In the genomic region with DNA sequence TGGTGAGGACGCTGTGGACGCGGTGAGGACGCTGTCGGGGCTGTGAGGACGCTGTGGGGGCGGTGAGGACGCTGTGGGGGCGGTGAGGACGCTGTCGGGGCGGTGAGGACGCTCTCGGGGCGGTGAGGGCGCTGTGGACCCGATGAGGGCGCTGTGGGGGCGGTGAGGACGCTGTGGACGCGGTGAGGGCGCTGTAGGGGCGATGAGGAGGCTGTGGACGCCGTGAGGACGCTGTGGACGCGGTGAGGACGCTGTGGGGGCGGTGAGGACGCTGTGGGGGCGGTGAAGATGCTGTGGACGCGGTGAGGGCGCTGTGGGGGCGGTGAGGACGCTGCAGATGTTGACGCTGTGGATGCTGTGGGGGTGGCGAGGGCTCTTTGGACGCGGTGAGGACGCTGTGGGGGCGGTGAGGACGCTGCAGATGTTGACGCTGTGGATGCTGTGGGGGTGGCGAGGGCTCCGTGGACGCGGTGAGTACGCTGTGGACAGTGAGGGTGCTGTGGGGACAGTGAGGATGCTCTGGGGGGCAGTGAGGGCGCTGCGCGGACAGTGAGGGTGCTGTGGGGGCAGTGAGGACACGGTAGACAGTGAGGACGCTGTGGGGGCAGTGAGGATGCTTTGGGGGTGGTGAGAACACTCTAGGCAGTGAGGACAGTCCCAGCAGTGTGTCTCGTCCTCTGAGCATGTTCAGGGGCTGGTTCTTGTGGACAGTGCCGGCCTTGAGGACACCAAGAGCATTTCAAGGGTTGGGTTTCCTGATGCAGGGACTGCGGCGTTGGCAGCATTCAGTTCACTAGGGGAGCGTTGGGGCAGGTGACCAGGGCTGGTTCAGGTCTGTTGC, we compare ENCODE assay signal across 32 cellular contexts. TPM values are rescaled to one million over a fixed set of nuclear protein-coding genes. Genes with fewer than 3 reads are reported as not detected.
DNase-seq lines count a peak whose midpoint lies in the region; ATAC-seq, FAIRE-seq and TF ChIP-seq lines count a peak whose summit lies in the region.
"Had no signal": no experiment of that assay in that cellular context is flagged by ENCODE, and none has a peak within 500 bp of the region (broad histone marks: within the 10 kb centered on the region; RNA-seq: fewer than 3 reads in every experiment).

No MANE protein-coding gene starts in this region.

- no peak overlapping the region for H3K56ac ChIP-seq in IMR-90 (ENCODE audit: extremely low read depth, insufficient read depth, low read length)

- in situ Hi-C loops in IMR-90 (cut with MboI; ENCODE audit: low sequenced_read_pairs): no loop called here
- in situ Hi-C loops in K562 (cut with MboI): loop anchor here (10.0 kb wide), 1 partner anchor 387 kb away; a partner anchor contains a TSS

- BruUV-seq in IMR-90 (replicated peaks; lab: Mats Ljungman, UMichigan): no TSS peak
- no TSS peak for BruUV-seq in K562 (replicated peaks; lab: Mats Ljungman, UMichigan)

- H3K9ac ChIP-seq in IMR-90 (ENCODE audit: low read depth, low read length): no peak overlapping the region
- H3K9ac ChIP-seq in K562 (ENCODE audit: insufficient read depth in 1 of 2, low read depth in 2 of 2, low read length in 2 of 2): peak overlapping the region in 1 of 2 experiments; percentile 72; a peak in 2 of 4 replicates

- no peak overlapping the region for H3K4ac ChIP-seq in IMR-90 (ENCODE audit: low read depth, low read length)

- no peaks in the 10 kb centered on the region for H3K79me1 ChIP-seq in IMR-90 (ENCODE audit: low read depth in 1 of 2, low read length in 2 of 2)

- no peak for TF ChIP-seq CTCF in IMR-90 (conservative IDR thresholded peaks at IDR 0.05; ENCODE audit: low read depth, low read length)
- peak; percentile 24 to 88 (median 50); a peak in 4 of 6 replicates for TF ChIP-seq CTCF in K562 (IDR thresholded peaks at IDR 0.05 in 2 of 3, conservative IDR thresholded peaks at IDR 0.05 in 1 of 3; ENCODE audit: insufficient read depth in 2 of 3, low read depth in 1 of 3, low read length in 3 of 3)
- TF ChIP-seq CTCF in nephron (IDR thresholded peaks at IDR 0.05; ENCODE audit: unreplicated experiment in 3 of 3): no peak
- no peak for TF ChIP-seq CTCF in foreskin fibroblast (IDR thresholded peaks at IDR 0.05; ENCODE audit: low read depth, low read length)

- TF ChIP-seq RAD21 in IMR-90 (IDR thresholded peaks at IDR 0.05; ENCODE audit: low read length): no peak
- no peak for TF ChIP-seq RAD21 in K562 (CRISPR knock-in tag; conservative IDR thresholded peaks at IDR 0.05 in 1 of 2, IDR thresholded peaks at IDR 0.05 in 1 of 2)

- H3K18ac ChIP-seq in IMR-90 (ENCODE audit: low read depth, low read length): no peak overlapping the region

- H3K9me1 ChIP-seq in IMR-90 (ENCODE audit: insufficient read depth, low read length) (no peaks in the 10 kb centered on the region), K562 (ENCODE audit: control insufficient read depth, insufficient read depth, low read length) (peaks cover 6% of the 10 kb centered on the region)

- peaks cover 8% of the 10 kb centered on the region for H3K9me3 Mint-ChIP-seq in nephron
- H3K9me3 Mint-ChIP-seq: CD8-positive, alpha-beta memory T cell; IgD-negative memory B cell had no signal

- peaks cover 6% of the 10 kb centered on the region; the same call in 1 of the 2 replicates for H4K20me1 ChIP-seq in IMR-90 (ENCODE audit: insufficient read depth, low read length)
- peaks cover 15% of the 10 kb centered on the region; the same call in 1 of the 2 replicates for H4K20me1 ChIP-seq in K562 (replicated peaks; ENCODE audit: control insufficient read depth, insufficient read depth, low read length)

- peak overlapping the region; percentile 33 to 55 (median 50) for H3K4me3 Mint-ChIP-seq in nephron
- H3K4me3 Mint-ChIP-seq: CD8-positive, alpha-beta memory T cell; IgD-negative memory B cell had no signal

- intact Hi-C loops in IMR-90 (cut with micrococcal nuclease) (no loop called here), K562 (cut with micrococcal nuclease) (no loop called here)

- peak overlapping the region; percentile 32 for H2AFZ ChIP-seq in IMR-90 (replicated peaks; ENCODE audit: low read length, poor library complexity)
- H2AFZ ChIP-seq in K562 (ENCODE audit: low read depth, low read length): no peak overlapping the region
- H2AFZ ChIP-seq: PC-9 had no signal

- H3K14ac ChIP-seq in IMR-90 (replicated peaks; ENCODE audit: low read depth, low read length): no peak overlapping the region

- H3K27me3 ChIP-seq in IMR-90 (ENCODE audit: control insufficient read depth, insufficient read depth, low read length) (peaks cover 22% of the 10 kb centered on the region; the same call in 1 of the 2 replicates), K562 (ENCODE audit: control insufficient read depth in 2 of 2, insufficient read depth in 2 of 2, low read length in 2 of 2) (no peaks in the 10 kb centered on the region; a peak in 1 of 5 replicates)
- H3K27me3 ChIP-seq: SJCRH30 had no signal

- peaks cover 15% of the 10 kb centered on the region; the same call in 2 of the 3 replicates for H3K79me2 ChIP-seq in K562 (ENCODE audit: control insufficient read depth, insufficient read depth, low read length)

- no peak overlapping the region for H2BK20ac ChIP-seq in IMR-90 (ENCODE audit: low read depth, low read length)

- H2BK5ac ChIP-seq in IMR-90 (ENCODE audit: low read depth, low read length, poor library complexity, severe bottlenecking): no peak overlapping the region

- ATAC-seq in IMR-90 (ENCODE audit: low read depth): no peak
- no peak for ATAC-seq in K562
- no peak for ATAC-seq in GM18870 (IDR thresholded peaks at IDR 0.05; ENCODE audit: unreplicated experiment)
- ATAC-seq: Right ventricle myocardium inferior, SK-N-SH treated with all-trans-retinoic acid at 6 μM for 48 hours had no signal

- H3K27ac Mint-ChIP-seq in nephron: no peak overlapping the region
- H3K27ac Mint-ChIP-seq: CD8-positive, alpha-beta memory T cell; IgD-negative memory B cell had no signal

- no peak overlapping the region for H4K91ac ChIP-seq in IMR-90 (ENCODE audit: insufficient read depth, low read depth, low read length)

- H3K4me2 ChIP-seq in IMR-90 (ENCODE audit: low read depth, low read length): no peak overlapping the region
- peak overlapping the region; percentile 11; the same call in 1 of the 2 replicates for H3K4me2 ChIP-seq in K562 (ENCODE audit: insufficient read depth, low read length)
- H3K4me2 ChIP-seq: PC-9 had no signal

- no peak overlapping the region for H2AK9ac ChIP-seq in IMR-90 (replicated peaks; ENCODE audit: low read depth, low read length, poor library complexity)

- H3K9me3 ChIP-seq in IMR-90 (ENCODE audit: control insufficient read depth, insufficient read depth, low read length): no peaks in the 10 kb centered on the region
- H3K9me3 ChIP-seq in K562 (replicated peaks; ENCODE audit: control insufficient read depth, insufficient read depth, low read depth, low read length): 0 out of 2 replicates have a peak, but pooled peaks cover 2% of the 10 kb centered on the region
- H3K9me3 ChIP-seq: SJCRH30 had no signal

- no peak overlapping the region for H4K5ac ChIP-seq in IMR-90 (ENCODE audit: low read depth, low read length)

- no peak for TF ChIP-seq POLR2A in IMR-90 (IDR thresholded peaks at IDR 0.05; ENCODE audit: low read depth, low read length)
- no peak for TF ChIP-seq POLR2A in K562 (conservative IDR thresholded peaks at IDR 0.05)

- TF ChIP-seq EP300 in K562 (IDR thresholded peaks at IDR 0.05; ENCODE audit: low read length): no peak

- whole genome bisulfite sequencing in IMR-90 (ENCODE audit: extremely low coverage in 2 of 2, insufficient read length in 1 of 2), 2 experiments: 68% methylated on average over 41 of the region's 61 CpGs; no CpG with 5 or more reads in 1 of the 2 experiments
- 25% methylated on average over 61 of the region's 61 CpGs for WGBS in K562 (ENCODE audit: insufficient coverage, low coverage, missing lambda C conversion rate)

- peaks cover 81% of the 10 kb centered on the region for H3K27me3 Mint-ChIP-seq in nephron (ENCODE audit: low read depth)

- H3K4me1 ChIP-seq in IMR-90 (ENCODE audit: control insufficient read depth, insufficient read depth, low read length) (no peaks in the 10 kb centered on the region; the same call in none of the 2 replicates), K562 (replicated peaks in 1 of 2; ENCODE audit: control insufficient read depth in 2 of 2, insufficient read depth in 2 of 2, low read length in 2 of 2) (peaks cover 27 to 82% of the 10 kb centered on the region in 2 experiments)

- H3K23ac ChIP-seq in IMR-90 (ENCODE audit: low read depth, low read length): no peak overlapping the region

- H4K8ac ChIP-seq in IMR-90 (ENCODE audit: low read depth in 2 of 2, low read length in 2 of 2): no peak overlapping the region

- CTCF ChIA-PET in IMR-90 (lab: Yijun Ruan, JAX): no interaction called here
- CTCF ChIA-PET in K562 (lab: Yijun Ruan, JAX; ENCODE audit: low intra/inter-chr PET ratio): interaction anchor here (0.6 to 5.6 kb wide), 5 partner anchors 9 to 221 kb away, joined by 3 to 156 read pairs (median 3); no protein-coding TSS in a partner anchor

- H2BK120ac ChIP-seq in IMR-90 (ENCODE audit: low read depth, low read length): no peak overlapping the region

- dilution Hi-C loops in IMR-90 (cut with HindIII; ENCODE audit: low sequenced_read_pairs, unreplicated experiment): no loop called here

- no peak overlapping the region for H3K4me3 ChIP-seq in IMR-90 (ENCODE audit: insufficient read depth, low read depth, low read length)
- H3K4me3 ChIP-seq in K562: no peak overlapping the region
- H3K4me3 ChIP-seq in foreskin fibroblast (ENCODE audit: low read depth in 1 of 2, low read length in 2 of 2): no peak overlapping the region
- H3K4me3 ChIP-seq: PC-9, SJCRH30 had no signal

- H3K27ac ChIP-seq in IMR-90 (ENCODE audit: insufficient read depth, low read length) (no peak overlapping the region), K562 (ENCODE audit: extremely low read depth, low read depth, low read length) (no peak overlapping the region)
- H3K27ac ChIP-seq: C4-2B, PC-9 had no signal

- POLR2A ChIA-PET in IMR-90 (lab: Charles Lee; ENCODE audit: unreplicated experiment) (no interaction called here), K562 (lab: Yijun Ruan, JAX) (interaction anchor here (0.6 kb wide), 1 partner anchor 15 kb away, joined by 3 read pairs; no protein-coding TSS in a partner anchor)

- DNase-seq in IMR-90 (no peak), K562 (ENCODE audit: extremely low read depth in 1 of 4, low spot score in 3 of 4) (peak in 1 of 4 experiments; percentile 72), NCI-H2227 (lab: John Stamatoyannopoulos, UW; ENCODE audit: unreplicated experiment) (no peak), foreskin fibroblast (no peak)
- no peak for DNase-seq in activated CD8-positive, alpha-beta memory T cell treated with anti-CD3 and anti-CD28 coated beads for 24 hours
- DNase-seq: CD8-positive, alpha-beta memory T cell; DMS 273 treated with DMSO at 0.1 percent for 48 hours; DMS79; EL; GF-D8; H7; Karpas-422; NCI-H1092; NCI-H1436; NCI-H187; NCI-H2081 treated with DMSO at 0.1 percent for 48 hours; NCI-H2171 treated with DMSO at 0.1 percent for 48 hours; NCI-H446; NCI-H524 treated with DMSO at 0.1 percent for 48 hours; NCI-H82; NK-92 treated with Interleukin-12 subunit alpha and Interleukin-12 subunit beta, amount 100 ng/mL, for 24 hours; PC-9; SJCRH30 had no signal

- FAIRE-seq in K562 (lab: Jason Lieb, UNC): no peak
- FAIRE-seq: GM12891, HTR-8/SVneo had no signal

- H3K4me1 Mint-ChIP-seq in nephron: peaks cover 5% of the 10 kb centered on the region

- peaks cover 4% of the 10 kb centered on the region for H3K36me3 Mint-ChIP-seq in nephron (ENCODE audit: low read depth)
- H3K36me3 Mint-ChIP-seq: CD8-positive, alpha-beta memory T cell; IgD-negative memory B cell had no signal

- H2BK15ac ChIP-seq in IMR-90 (ENCODE audit: low read depth, low read length): no peak overlapping the region

- H2AK5ac ChIP-seq in IMR-90 (ENCODE audit: low read depth, low read length): peak overlapping the region; percentile 28; the same call in 1 of the 2 replicates

- H3K36me3 ChIP-seq in IMR-90 (ENCODE audit: control insufficient read depth, insufficient read depth, low read length) (peaks cover 5% of the 10 kb centered on the region; the same call in 1 of the 2 replicates), K562 (ENCODE audit: control insufficient read depth, insufficient read depth, low read length) (peaks cover 9% of the 10 kb centered on the region)

RNA-seq across cellular contexts. Expression of a gene that starts 4.2 kb away (rescaled TPM):
- total RNA-seq in IMR-90 (2012; rRNA removed) (0.18 and 0.28 TPM in 2 replicates), K562 (2014; rRNA removed) (85.2 and 90.0 TPM in 2 replicates), K562 (2014; rRNA removed; fragmentation: Illumina TruSeq; extraction: Trizol) (2.1 and 2.8 TPM in 2 replicates), K562 (2015; rRNA removed; fragmentation: Illumina TruSeq; extraction: Trizol) (1.6 and 5.2 TPM in 2 replicates), K562 (2021) (139 and 162 TPM in 2 replicates)
- polyA plus RNA-seq in IMR-90 (2012; rRNA removed) (1.5 and 4.6 TPM in 2 replicates), K562 (2011; rRNA removed) (9.2 and 33.6 TPM in 2 replicates), K562 (2014; fragmentation: Illumina TruSeq; extraction: Trizol) (1.6 and 15.2 TPM in 2 replicates), K562 (2014; fragmentation: Nextera tagmentation; extraction: Ambion mirVana) (1 to 10 TPM in 1 of 2 experiments, under 1 TPM in 1; 0.69 to 1.1 TPM), K562 (2014; rRNA removed) (110 and 150 TPM in 2 replicates)
- 1.2 and 3.0 TPM in 2 replicates for polyA plus RNA-seq in IMR-90 (2012; cell fraction: cytosol; rRNA removed)
- polyA plus RNA-seq in IMR-90 (2012; cell fraction: nucleus; rRNA removed; ENCODE audit: low replicate concordance): 7.1 and 36.7 TPM in 2 replicates
- 12.5 and 89.3 TPM in 2 replicates for total RNA-seq in K562 (2011; cell fraction: chromatin; rRNA removed; ENCODE audit: low replicate concordance)
- 145 and 149 TPM in 2 replicates for total RNA-seq in K562 (2011; cell fraction: nucleolus; rRNA removed)
- 44.7 and 52.3 TPM in 2 replicates for total RNA-seq in K562 (2011; cell fraction: nucleoplasm; rRNA removed)
- polyA plus RNA-seq in K562 (2011; cell fraction: cytosol; rRNA removed): 60.0 and 286 TPM in 2 replicates
- polyA plus RNA-seq in K562 (2011; cell fraction: nucleus; rRNA removed): 103 and 165 TPM in 2 replicates
- 49.9 and 97.0 TPM in 2 replicates for polyA plus RNA-seq in K562 (2012)
- polyA minus RNA-seq in K562 (2011; rRNA and poly(A)+ RNA removed): 2.4 and 2.8 TPM in 2 replicates
- 43.2 and 113 TPM in 2 replicates for polyA minus RNA-seq in K562 (2011; cell fraction: cytosol; rRNA and poly(A)+ RNA removed)
- polyA minus RNA-seq in K562 (2011; cell fraction: nucleus; rRNA and poly(A)+ RNA removed): 19.4 and 37.3 TPM in 2 replicates
- total RNA-seq: CD8-positive, alpha-beta memory T cell; Right ventricle myocardium inferior; RPMI7951 had no signal
- polyA plus RNA-seq: CD8-positive, alpha-beta memory T cell had no signal

RNA-seq across cellular contexts. Expression of a gene that starts 13.2 kb away (rescaled TPM):
- total RNA-seq in IMR-90 (2012; rRNA removed) (16.8 and 17.2 TPM in 2 replicates), K562 (2014; rRNA removed) (116 and 125 TPM in 2 replicates), K562 (2014; rRNA removed; fragmentation: Illumina TruSeq; extraction: Trizol) (92.5 and 94.6 TPM in 2 replicates), K562 (2015; rRNA removed; fragmentation: Illumina TruSeq; extraction: Trizol) (28.1 and 34.9 TPM in 2 replicates), K562 (2021) (177 and 195 TPM in 2 replicates)
- polyA plus RNA-seq in IMR-90 (2012; rRNA removed) (20.7 and 22.3 TPM in 2 replicates), K562 (2011; rRNA removed) (119 and 238 TPM in 2 replicates), K562 (2014; fragmentation: Illumina TruSeq; extraction: Trizol) (135 and 164 TPM in 2 replicates), K562 (2014; fragmentation: Nextera tagmentation; extraction: Ambion mirVana) (1 to 10 TPM in 1 of 2 experiments, under 1 TPM in 1; 0.03 to 1.9 TPM), K562 (2014; rRNA removed) (129 and 135 TPM in 2 replicates)
- polyA plus RNA-seq in IMR-90 (2012; cell fraction: cytosol; rRNA removed): 10.4 and 22.8 TPM in 2 replicates
- 65.7 and 90.4 TPM in 2 replicates for polyA plus RNA-seq in IMR-90 (2012; cell fraction: nucleus; rRNA removed; ENCODE audit: low replicate concordance)
- total RNA-seq in K562 (2011; cell fraction: chromatin; rRNA removed; ENCODE audit: low replicate concordance): 625 and 1,610 TPM in 2 replicates
- total RNA-seq in K562 (2011; cell fraction: nucleolus; rRNA removed): 538 and 650 TPM in 2 replicates
- 407 and 495 TPM in 2 replicates for total RNA-seq in K562 (2011; cell fraction: nucleoplasm; rRNA removed)
- polyA plus RNA-seq in K562 (2011; cell fraction: cytosol; rRNA removed): 143 and 156 TPM in 2 replicates
- polyA plus RNA-seq in K562 (2011; cell fraction: nucleus; rRNA removed): 671 and 957 TPM in 2 replicates
- 122 and 123 TPM in 2 replicates for polyA plus RNA-seq in K562 (2012)
- polyA minus RNA-seq in K562 (2011; rRNA and poly(A)+ RNA removed): 306 and 458 TPM in 2 replicates
- 83.2 and 205 TPM in 2 replicates for polyA minus RNA-seq in K562 (2011; cell fraction: cytosol; rRNA and poly(A)+ RNA removed)
- 284 and 666 TPM in 2 replicates for polyA minus RNA-seq in K562 (2011; cell fraction: nucleus; rRNA and poly(A)+ RNA removed)
- polyA plus RNA-seq: CD8-positive, alpha-beta memory T cell had no signal

RNA-seq across cellular contexts. Expression of a gene that starts 33.0 kb away (rescaled TPM):
- not detected in 2 replicates for total RNA-seq in IMR-90 (2012; rRNA removed)
- 0.03 and 0.13 TPM in 2 replicates for polyA plus RNA-seq in IMR-90 (2012; rRNA removed)
- polyA plus RNA-seq in IMR-90 (2012; cell fraction: cytosol; rRNA removed): 0.03 TPM in 1 of 2 replicates, not detected in the other
- polyA plus RNA-seq in IMR-90 (2012; cell fraction: nucleus; rRNA removed; ENCODE audit: low replicate concordance): 0.08 and 0.36 TPM in 2 replicates
- 31.9 and 90.7 TPM in 2 replicates for total RNA-seq in K562 (2011; cell fraction: chromatin; rRNA removed; ENCODE audit: low replicate concordance)
- total RNA-seq in K562 (2011; cell fraction: nucleolus; rRNA removed): 41.9 and 52.4 TPM in 2 replicates
- 40.6 and 47.0 TPM in 2 replicates for total RNA-seq in K562 (2011; cell fraction: nucleoplasm; rRNA removed)
- 8.9 and 14.0 TPM in 2 replicates for total RNA-seq in K562 (2014; rRNA removed)
- 2.1 and 2.6 TPM in 2 replicates for total RNA-seq in K562 (2014; rRNA removed; fragmentation: Illumina TruSeq; extraction: Trizol)
- 3.5 and 3.9 TPM in 2 replicates for total RNA-seq in K562 (2015; rRNA removed; fragmentation: Illumina TruSeq; extraction: Trizol)
- total RNA-seq in K562 (2021): 34.2 and 35.0 TPM in 2 replicates
- 2.5 and 9.5 TPM in 2 replicates for polyA plus RNA-seq in K562 (2011; rRNA removed)
- 5.8 and 7.7 TPM in 2 replicates for polyA plus RNA-seq in K562 (2011; cell fraction: cytosol; rRNA removed)
- 55.1 and 87.1 TPM in 2 replicates for polyA plus RNA-seq in K562 (2011; cell fraction: nucleus; rRNA removed)
- polyA plus RNA-seq in K562 (2012): 12.4 and 14.0 TPM in 2 replicates
- 8.0 and 12.8 TPM in 2 replicates for polyA plus RNA-seq in K562 (2014; fragmentation: Illumina TruSeq; extraction: Trizol)
- polyA plus RNA-seq in K562 (2014; fragmentation: Nextera tagmentation; extraction: Ambion mirVana): under 1 TPM; 0.07 to 0.11 TPM
- polyA plus RNA-seq in K562 (2014; rRNA removed): 14.7 and 17.1 TPM in 2 replicates
- polyA minus RNA-seq in K562 (2011; rRNA and poly(A)+ RNA removed): 2.2 and 5.5 TPM in 2 replicates
- polyA minus RNA-seq in K562 (2011; cell fraction: cytosol; rRNA and poly(A)+ RNA removed): 5.4 and 22.9 TPM in 2 replicates
- 20.1 and 45.7 TPM in 2 replicates for polyA minus RNA-seq in K562 (2011; cell fraction: nucleus; rRNA and poly(A)+ RNA removed)
- total RNA-seq: CD8-positive, alpha-beta memory T cell; RPMI7951 had no signal
- polyA plus RNA-seq: CD8-positive, alpha-beta memory T cell; IgD-negative memory B cell had no signal

Comparison
In these comparisons a context has a peak if more than half of its experiments do, and no peak if none do; other contexts are left out.
1. CTCF ChIP-seq: peak in K562 (3 of 3); none in IMR-90 (single experiment), nephron (0 of 3) and foreskin fibroblast (single experiment).